ENCODE assay signal across 1 cellular context in the genomic region with DNA sequence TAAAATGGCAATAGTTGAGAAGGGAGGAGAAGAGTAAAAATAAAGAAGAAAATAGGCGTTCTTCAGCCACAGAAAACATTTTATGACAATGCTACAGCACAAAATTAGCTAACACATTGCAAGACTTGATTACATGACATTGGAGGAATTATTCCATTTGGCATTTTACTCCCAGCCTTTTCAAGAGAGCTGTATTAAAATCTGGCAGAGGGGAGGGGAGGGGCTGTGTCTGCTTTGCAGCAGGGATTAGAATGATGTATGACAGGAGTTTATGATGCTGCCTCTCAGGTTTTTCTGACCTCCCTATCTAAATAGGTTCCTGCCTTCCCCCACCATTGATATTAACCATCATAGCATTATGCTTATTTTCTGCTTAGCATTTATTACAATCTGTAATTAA.
TF ChIP-seq lines count a peak whose summit lies in the region.

No MANE protein-coding gene starts in this region.

TF ChIP-seq in GM23338, 12 proteins besides CTCF, POLR2A, EP300 and RAD21 (continued from another document):
- TF ChIP-seq ZNF462 (CRISPR knock-in tag; IDR thresholded peaks at IDR 0.05) (no peak), NANOG (IDR thresholded peaks at IDR 0.05; ENCODE audit: borderline replicate concordance) (no peak), ETS1 (IDR thresholded peaks at IDR 0.05) (no peak), STAT1 (IDR thresholded peaks at IDR 0.05; ENCODE audit: unreplicated experiment) (no peak), ZNF331 (CRISPR knock-in tag; IDR thresholded peaks at IDR 0.05; ENCODE audit: low read depth) (no peak), JUNB (IDR thresholded peaks at IDR 0.05; ENCODE audit: unreplicated experiment) (no peak)
- TF ChIP-seq, protein P1, sequence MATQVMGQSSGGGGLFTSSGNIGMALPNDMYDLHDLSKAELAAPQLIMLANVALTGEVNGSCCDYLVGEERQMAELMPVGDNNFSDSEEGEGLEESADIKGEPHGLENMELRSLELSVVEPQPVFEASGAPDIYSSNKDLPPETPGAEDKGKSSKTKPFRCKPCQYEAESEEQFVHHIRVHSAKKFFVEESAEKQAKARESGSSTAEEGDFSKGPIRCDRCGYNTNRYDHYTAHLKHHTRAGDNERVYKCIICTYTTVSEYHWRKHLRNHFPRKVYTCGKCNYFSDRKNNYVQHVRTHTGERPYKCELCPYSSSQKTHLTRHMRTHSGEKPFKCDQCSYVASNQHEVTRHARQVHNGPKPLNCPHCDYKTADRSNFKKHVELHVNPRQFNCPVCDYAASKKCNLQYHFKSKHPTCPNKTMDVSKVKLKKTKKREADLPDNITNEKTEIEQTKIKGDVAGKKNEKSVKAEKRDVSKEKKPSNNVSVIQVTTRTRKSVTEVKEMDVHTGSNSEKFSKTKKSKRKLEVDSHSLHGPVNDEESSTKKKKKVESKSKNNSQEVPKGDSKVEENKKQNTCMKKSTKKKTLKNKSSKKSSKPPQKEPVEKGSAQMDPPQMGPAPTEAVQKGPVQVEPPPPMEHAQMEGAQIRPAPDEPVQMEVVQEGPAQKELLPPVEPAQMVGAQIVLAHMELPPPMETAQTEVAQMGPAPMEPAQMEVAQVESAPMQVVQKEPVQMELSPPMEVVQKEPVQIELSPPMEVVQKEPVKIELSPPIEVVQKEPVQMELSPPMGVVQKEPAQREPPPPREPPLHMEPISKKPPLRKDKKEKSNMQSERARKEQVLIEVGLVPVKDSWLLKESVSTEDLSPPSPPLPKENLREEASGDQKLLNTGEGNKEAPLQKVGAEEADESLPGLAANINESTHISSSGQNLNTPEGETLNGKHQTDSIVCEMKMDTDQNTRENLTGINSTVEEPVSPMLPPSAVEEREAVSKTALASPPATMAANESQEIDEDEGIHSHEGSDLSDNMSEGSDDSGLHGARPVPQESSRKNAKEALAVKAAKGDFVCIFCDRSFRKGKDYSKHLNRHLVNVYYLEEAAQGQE (IDR thresholded peaks at IDR 0.05; ENCODE audit: unreplicated experiment): no peak
